ENCODE assay signal across 9 cellular contexts in the genomic region with DNA sequence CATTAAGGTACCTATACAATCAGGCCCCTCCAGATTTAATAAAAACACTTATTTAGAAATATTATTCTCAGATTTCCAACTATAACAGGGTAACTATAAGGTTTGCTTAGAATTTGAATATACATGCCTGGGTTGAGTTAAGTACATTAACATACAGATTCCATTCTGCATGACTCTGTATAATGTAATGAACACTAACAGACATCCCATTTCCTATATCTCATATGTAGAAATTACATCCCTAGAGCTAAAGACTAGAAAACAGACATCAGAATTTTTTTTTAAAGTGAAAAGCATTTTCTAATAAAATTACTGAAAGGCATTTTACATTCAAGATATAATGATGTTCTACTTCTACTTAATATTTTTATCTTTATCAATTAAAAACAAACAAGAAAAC.
"Had no signal": no experiment of that assay in that cellular context is flagged by ENCODE, and none has a peak within 500 bp of the region (broad histone marks: within the 10 kb centered on the region; RNA-seq: fewer than 3 reads in every experiment).

No MANE protein-coding gene starts in this region.

- H3K9me3 ChIP-seq: HAP-1 had no signal

- H3K4me3 ChIP-seq: GM23248, HAP-1, K562 had no signal

- FAIRE-seq: HTR-8/SVneo, K562 had no signal

- DNase-seq: GM23248, GOT3, H7, IMR-90, KG1 had no signal

- ATAC-seq: HCT116, K562 had no signal

- H3K27ac ChIP-seq: GM23248 had no signal

- H3K36me3 ChIP-seq: HAP-1 had no signal
